Comparison of ENCODE assay signal across 23 cellular contexts in the genomic region with DNA sequence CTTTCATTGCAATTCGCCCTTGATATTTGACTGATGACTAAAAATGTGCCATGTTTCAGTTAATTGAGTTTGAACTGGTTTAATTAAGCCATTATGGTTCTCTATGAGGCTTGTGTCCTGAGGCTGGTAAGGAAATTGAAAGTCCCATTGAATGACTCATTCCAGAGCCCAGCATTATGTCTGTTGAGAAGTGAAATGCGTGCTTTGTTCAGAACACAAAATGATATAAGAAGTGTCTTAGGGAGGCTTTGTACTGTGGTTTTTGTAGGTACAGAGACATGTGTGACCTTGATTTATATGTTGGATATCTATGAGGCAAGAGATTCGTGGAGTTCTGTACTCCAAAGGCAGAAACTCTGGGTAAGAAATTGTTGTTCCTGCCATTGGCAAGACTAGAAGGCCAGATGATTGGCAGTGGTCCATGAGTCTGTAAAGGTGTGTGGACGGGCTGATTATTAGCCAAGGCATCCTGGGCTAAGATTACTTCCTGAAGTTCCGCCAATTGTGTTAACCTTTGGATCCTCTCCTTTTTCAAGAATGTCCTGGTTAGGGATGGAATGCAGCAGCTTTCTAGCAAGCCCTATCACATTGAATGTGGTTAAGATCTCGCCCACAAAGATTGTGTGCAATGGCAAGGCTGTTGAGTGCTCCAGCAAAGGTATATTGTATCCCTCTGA.
DNase-seq lines count a peak whose midpoint lies in the region; ATAC-seq, FAIRE-seq and TF ChIP-seq lines count a peak whose summit lies in the region.
"Had no signal": no experiment of that assay in that cellular context is flagged by ENCODE, and none has a peak within 500 bp of the region (broad histone marks: within the 10 kb centered on the region; RNA-seq: fewer than 3 reads in every experiment).

No MANE protein-coding gene starts in this region.

- H3K9ac ChIP-seq in astrocyte (ENCODE audit: low read length), result no peak overlapping the region

- POLR2A ChIA-PET in activated CD8-positive, alpha-beta T cell treated with anti-CD3 and anti-CD28 coated beads, Interleukin-2, amount 10 ng/mL, durations not matched to agents 7 days and 5 days (lab: Charles Lee), result no interaction called here
- POLR2A ChIA-PET in activated CD8-positive, alpha-beta T cell treated with anti-CD3 and anti-CD28 coated beads for 36 hours (lab: Charles Lee), result no interaction called here
- POLR2A ChIA-PET in T-cell (lab: Charles Lee), result no interaction called here

- H4K20me1 ChIP-seq in astrocyte (ENCODE audit: insufficient read depth, low read length), result no peaks in the 10 kb centered on the region

- TF ChIP-seq EP300 in transverse colon (IDR thresholded peaks at IDR 0.05; ENCODE audit: low read depth), result no peak

- no peaks in the 10 kb centered on the region for H3K9me3 ChIP-seq in astrocyte (ENCODE audit: insufficient read depth, low read depth, low read length)
- no peaks in the 10 kb centered on the region for H3K9me3 ChIP-seq in transverse colon
- H3K9me3 ChIP-seq: prostate gland had no signal

- peaks cover 2% of the 10 kb centered on the region for H3K27me3 Mint-ChIP-seq in activated CD8-positive, alpha-beta T cell treated with anti-CD3 and anti-CD28 coated beads, Interleukin-2, amount 10 ng/mL, durations not matched to agents 7 days and 5 days (ENCODE audit: low read depth)
- H3K27me3 Mint-ChIP-seq in activated CD8-positive, alpha-beta T cell treated with anti-CD3 and anti-CD28 coated beads for 36 hours, result peaks cover 16% of the 10 kb centered on the region
- H3K27me3 Mint-ChIP-seq in astrocyte (ENCODE audit: low read depth, unreplicated experiment) (peaks cover 14% of the 10 kb centered on the region), T-cell (peaks cover 9 to 20% of the 10 kb centered on the region in 2 donors)
- peaks cover 29% of the 10 kb centered on the region for H3K27me3 Mint-ChIP-seq in stimulated activated memory B cell treated with anti-CD40 and anti-IgM and Interleukin-4, amounts not matched to agents 10 μg/mL and 1 μg/mL and 100 μg/mL, for 72 hours

- CTCF ChIA-PET in activated CD8-positive, alpha-beta T cell treated with anti-CD3 and anti-CD28 coated beads, Interleukin-2, amount 10 ng/mL, durations not matched to agents 7 days and 5 days (lab: Charles Lee), result no interaction called here
- CTCF ChIA-PET in activated CD8-positive, alpha-beta T cell treated with anti-CD3 and anti-CD28 coated beads for 36 hours (lab: Charles Lee), result no interaction called here
- CTCF ChIA-PET in T-cell (lab: Charles Lee), result no interaction called here

- no peaks in the 10 kb centered on the region for H3K4me1 Mint-ChIP-seq in activated CD8-positive, alpha-beta T cell treated with anti-CD3 and anti-CD28 coated beads, Interleukin-2, amount 10 ng/mL, durations not matched to agents 7 days and 5 days (ENCODE audit: low read depth)
- H3K4me1 Mint-ChIP-seq in activated CD8-positive, alpha-beta T cell treated with anti-CD3 and anti-CD28 coated beads for 36 hours (ENCODE audit: low read depth), result no peaks in the 10 kb centered on the region
- H3K4me1 Mint-ChIP-seq in astrocyte (ENCODE audit: low read depth, unreplicated experiment), result peaks cover 12% of the 10 kb centered on the region
- no peaks in the 10 kb centered on the region for H3K4me1 Mint-ChIP-seq in T-cell
- H3K4me1 Mint-ChIP-seq in stimulated activated memory B cell treated with anti-CD40 and anti-IgM and Interleukin-4, amounts not matched to agents 10 μg/mL and 1 μg/mL and 100 μg/mL, for 72 hours, result no peaks in the 10 kb centered on the region
- H3K4me1 Mint-ChIP-seq: naive thymus-derived CD4-positive, alpha-beta T cell had no signal

- H3K79me2 ChIP-seq in astrocyte (ENCODE audit: insufficient read depth, low read length), result no peaks in the 10 kb centered on the region

- H3K4me3 Mint-ChIP-seq in activated CD8-positive, alpha-beta T cell treated with anti-CD3 and anti-CD28 coated beads, Interleukin-2, amount 10 ng/mL, durations not matched to agents 7 days and 5 days, result no peak overlapping the region
- no peak overlapping the region for H3K4me3 Mint-ChIP-seq in activated CD8-positive, alpha-beta T cell treated with anti-CD3 and anti-CD28 coated beads for 36 hours
- no peak overlapping the region for H3K4me3 Mint-ChIP-seq in astrocyte (ENCODE audit: unreplicated experiment)
- H3K4me3 Mint-ChIP-seq in T-cell, result no peak overlapping the region
- no peak overlapping the region for H3K4me3 Mint-ChIP-seq in stimulated activated memory B cell treated with anti-CD40 and anti-IgM and Interleukin-4, amounts not matched to agents 10 μg/mL and 1 μg/mL and 100 μg/mL, for 72 hours
- H3K4me3 Mint-ChIP-seq: naive thymus-derived CD4-positive, alpha-beta T cell had no signal

- H3K27ac Mint-ChIP-seq in activated CD8-positive, alpha-beta T cell treated with anti-CD3 and anti-CD28 coated beads, Interleukin-2, amount 10 ng/mL, durations not matched to agents 7 days and 5 days, result no peak overlapping the region
- H3K27ac Mint-ChIP-seq in activated CD8-positive, alpha-beta T cell treated with anti-CD3 and anti-CD28 coated beads for 36 hours, result no peak overlapping the region
- H3K27ac Mint-ChIP-seq in astrocyte (ENCODE audit: unreplicated experiment), result peak overlapping the region; percentile 14
- H3K27ac Mint-ChIP-seq in T-cell, result no peak overlapping the region
- H3K27ac Mint-ChIP-seq in stimulated activated memory B cell treated with anti-CD40 and anti-IgM and Interleukin-4, amounts not matched to agents 10 μg/mL and 1 μg/mL and 100 μg/mL, for 72 hours, result no peak overlapping the region
- H3K27ac Mint-ChIP-seq: activated naive CD4-positive, alpha-beta T cell treated with anti-CD3 and anti-CD28 coated beads, Interleukin-2, amount 50 U/mL, for 72 hours; naive thymus-derived CD4-positive, alpha-beta T cell had no signal

- H3K4me3 ChIP-seq in astrocyte (ENCODE audit: insufficient read depth, low read depth, low read length) (no peak overlapping the region), transverse colon (no peak overlapping the region), coronary artery (no peak overlapping the region)
- H3K4me3 ChIP-seq: heart left ventricle, left ventricle myocardium inferior, prostate gland had no signal

- no peak for FAIRE-seq in astrocyte (lab: Jason Lieb, UNC)
- FAIRE-seq: endometrium, GM12892 had no signal

- H3K9me3 Mint-ChIP-seq in activated CD8-positive, alpha-beta T cell treated with anti-CD3 and anti-CD28 coated beads, Interleukin-2, amount 10 ng/mL, durations not matched to agents 7 days and 5 days (ENCODE audit: insufficient read depth), result no peaks in the 10 kb centered on the region
- no peaks in the 10 kb centered on the region for H3K9me3 Mint-ChIP-seq in activated CD8-positive, alpha-beta T cell treated with anti-CD3 and anti-CD28 coated beads for 36 hours
- peaks cover 6% of the 10 kb centered on the region for H3K9me3 Mint-ChIP-seq in astrocyte (ENCODE audit: unreplicated experiment)
- no peaks in the 10 kb centered on the region for H3K9me3 Mint-ChIP-seq in T-cell
- peaks cover 4% of the 10 kb centered on the region for H3K9me3 Mint-ChIP-seq in stimulated activated memory B cell treated with anti-CD40 and anti-IgM and Interleukin-4, amounts not matched to agents 10 μg/mL and 1 μg/mL and 100 μg/mL, for 72 hours

- H2AFZ ChIP-seq in astrocyte (ENCODE audit: low read depth, low read length), result no peak overlapping the region

- H3K4me2 ChIP-seq in astrocyte (ENCODE audit: low read length), result no peak overlapping the region

- no peaks in the 10 kb centered on the region for H3K27me3 ChIP-seq in astrocyte (ENCODE audit: insufficient read depth, low read length)
- no peaks in the 10 kb centered on the region for H3K27me3 ChIP-seq in foreskin keratinocyte
- H3K27me3 ChIP-seq in transverse colon, result no peaks in the 10 kb centered on the region

- no peaks in the 10 kb centered on the region for H3K36me3 Mint-ChIP-seq in activated CD8-positive, alpha-beta T cell treated with anti-CD3 and anti-CD28 coated beads, Interleukin-2, amount 10 ng/mL, durations not matched to agents 7 days and 5 days (ENCODE audit: low read depth)
- H3K36me3 Mint-ChIP-seq in activated CD8-positive, alpha-beta T cell treated with anti-CD3 and anti-CD28 coated beads for 36 hours (ENCODE audit: low read depth), result no peaks in the 10 kb centered on the region
- H3K36me3 Mint-ChIP-seq in astrocyte (ENCODE audit: low read depth, unreplicated experiment), result no peaks in the 10 kb centered on the region
- no peaks in the 10 kb centered on the region for H3K36me3 Mint-ChIP-seq in T-cell
- no peaks in the 10 kb centered on the region for H3K36me3 Mint-ChIP-seq in stimulated activated memory B cell treated with anti-CD40 and anti-IgM and Interleukin-4, amounts not matched to agents 10 μg/mL and 1 μg/mL and 100 μg/mL, for 72 hours
- H3K36me3 Mint-ChIP-seq: activated naive CD4-positive, alpha-beta T cell treated with anti-CD3 and anti-CD28 coated beads, Interleukin-2, amount 50 U/mL, for 72 hours had no signal

- H3K27ac ChIP-seq in astrocyte (ENCODE audit: low read depth, low read length) (no peak overlapping the region), foreskin keratinocyte (peak overlapping the region; percentile 7), transverse colon (no peak overlapping the region), coronary artery (no peak overlapping the region)
- H3K27ac ChIP-seq: 22Rv1, C4-2B, heart left ventricle, left ventricle myocardium inferior, prostate gland had no signal

- intact Hi-C loops in activated CD8-positive, alpha-beta T cell treated with anti-CD3 and anti-CD28 coated beads for 36 hours (cut with micrococcal nuclease), result no loop called here
- intact Hi-C loops in transverse colon (cut with DNase I; ENCODE audit: low total_unique reads), result no loop called here

- no peaks in the 10 kb centered on the region for H3K4me1 ChIP-seq in astrocyte (ENCODE audit: insufficient read depth, low read length)
- peaks cover 19% of the 10 kb centered on the region for H3K4me1 ChIP-seq in foreskin keratinocyte
- no peaks in the 10 kb centered on the region for H3K4me1 ChIP-seq in transverse colon
- H3K4me1 ChIP-seq: heart left ventricle, left ventricle myocardium inferior, prostate gland had no signal

- ATAC-seq in activated CD8-positive, alpha-beta T cell treated with anti-CD3 and anti-CD28 coated beads, Interleukin-2, amount 10 ng/mL, durations not matched to agents 7 days and 5 days, result no peak
- no peak for ATAC-seq in activated CD8-positive, alpha-beta T cell treated with anti-CD3 and anti-CD28 coated beads for 36 hours
- ATAC-seq in foreskin keratinocyte, result peak; percentile 87
- ATAC-seq in T-cell (replicated peaks in 1 of 4), result no peak
- no peak for ATAC-seq in stimulated activated memory B cell treated with anti-CD40 and anti-IgM and Interleukin-4, amounts not matched to agents 10 μg/mL and 1 μg/mL and 100 μg/mL, for 72 hours
- ATAC-seq: activated CD4-positive, CD25-positive, alpha-beta regulatory T cell treated with anti-CD3 and anti-CD28 coated beads, Interleukin-2, amount 50 U/mL, for 24 hours; activated naive CD4-positive, alpha-beta T cell treated with anti-CD3 and anti-CD28 coated beads, Interleukin-2, amount 50 U/mL, for 72 hours; heart left ventricle; naive thymus-derived CD4-positive, alpha-beta T cell had no signal

- 54 to 59% methylated on average over 6 of the region's 6 CpGs for WGBS in transverse colon (ENCODE audit: low coverage in 1 of 2), 2 donors

- in situ Hi-C loops in transverse colon (cut with MboI; ENCODE audit: low pct_ligation_motif_present in 1 of 4, low pct_unique_long_range_greater_than_20kb in 1 of 4, low sequenced_read_pairs in 3 of 4), result no loop called here

- no peaks in the 10 kb centered on the region for H3K36me3 ChIP-seq in astrocyte (ENCODE audit: insufficient read depth, low read length)
- H3K36me3 ChIP-seq in transverse colon, result no peaks in the 10 kb centered on the region
- H3K36me3 ChIP-seq: heart left ventricle, left ventricle myocardium inferior, prostate gland had no signal

- peak; percentile 16 for DNase-seq in activated CD8-positive, alpha-beta T cell treated with anti-CD3 and anti-CD28 coated beads, Interleukin-2, amount 10 ng/mL, durations not matched to agents 7 days and 5 days
- DNase-seq in activated CD8-positive, alpha-beta T cell treated with anti-CD3 and anti-CD28 coated beads for 36 hours, result no peak
- peak; percentile 55 for DNase-seq in astrocyte (ENCODE audit: low read depth)
- peak; percentile 100 for DNase-seq in foreskin keratinocyte
- DNase-seq in transverse colon, result peak; percentile 56
- no peak for DNase-seq in T-cell
- DNase-seq in coronary artery (ENCODE audit: low spot score), result no peak
- DNase-seq: caudate nucleus; heart left ventricle; left ventricle myocardium inferior; naive thymus-derived CD4-positive, alpha-beta T cell; NCI-H1930; NCI-H526; stimulated activated CD4-positive, alpha-beta T cell treated with anti-CD3 and anti-CD28 coated beads, Interleukin-15, amount 100 ng/mL, for 24 hours; T-helper 1 cell had no signal

- TF ChIP-seq POLR2A in transverse colon (IDR thresholded peaks at IDR 0.05), result no peak

- no peak for TF ChIP-seq CTCF in activated CD8-positive, alpha-beta T cell treated with anti-CD3 and anti-CD28 coated beads for 36 hours (IDR thresholded peaks at IDR 0.05)
- TF ChIP-seq CTCF in astrocyte (IDR thresholded peaks at IDR 0.05; ENCODE audit: insufficient read depth, low read depth, low read length) (no peak), foreskin keratinocyte (conservative IDR thresholded peaks at IDR 0.05) (no peak), transverse colon (IDR thresholded peaks at IDR 0.05) (no peak), coronary artery (IDR thresholded peaks at IDR 0.05) (no peak)

Comparison
In these comparisons a context has a peak if more than half of its experiments do, and no peak if none do; other contexts are left out.
1. DNase-seq: peak in activated CD8-positive, alpha-beta T cell treated with anti-CD3 and anti-CD28 coated beads, Interleukin-2, amount 10 ng/mL, durations not matched to agents 7 days and 5 days (single experiment), astrocyte (single experiment), foreskin keratinocyte (2 of 2) and transverse colon (single experiment); none in activated CD8-positive, alpha-beta T cell treated with anti-CD3 and anti-CD28 coated beads for 36 hours (single experiment), T-cell (0 of 34) and coronary artery (single experiment).